Comparison of ENCODE assay signal across 8 cellular contexts in the genomic region with DNA sequence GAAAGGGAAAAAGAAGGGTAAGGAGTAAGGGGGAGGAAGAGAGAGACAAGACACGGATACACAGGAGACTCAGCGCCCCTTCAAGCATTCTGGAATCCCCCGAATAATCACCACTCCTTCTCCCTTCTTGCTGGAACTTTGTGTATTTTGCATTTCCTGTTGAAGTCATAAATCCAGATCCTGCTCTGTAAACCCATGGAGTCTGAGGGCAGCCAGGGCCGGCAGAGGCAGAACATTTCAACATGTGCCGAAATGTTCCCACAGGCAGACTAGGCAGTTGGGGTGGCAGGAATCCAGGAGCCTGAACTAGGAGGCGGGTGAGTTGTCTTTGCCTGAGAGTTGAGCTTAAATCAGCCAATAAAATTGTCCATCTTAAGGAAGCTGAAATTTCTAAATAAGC.
DNase-seq lines count a peak whose midpoint lies in the region; ATAC-seq and TF ChIP-seq lines count a peak whose summit lies in the region.

No MANE protein-coding gene starts in this region.

- no TSS peak for BruUV-seq in PC-9 (replicated peaks; lab: Mats Ljungman, UMichigan)

- H4K20me1 ChIP-seq in PC-9 (ENCODE audit: insufficient read depth): no peaks in the 10 kb centered on the region; the same call in 1 of the 2 replicates

- H4K8ac ChIP-seq in mesenchymal stem cell (ENCODE audit: low read length): peak overlapping the region; percentile 66

- H2BK15ac ChIP-seq in mesenchymal stem cell (ENCODE audit: low read depth, poor library complexity, severe bottlenecking): no peak overlapping the region

- CTCF ChIA-PET in PC-9 (lab: Charles Lee): no interaction called here

- H3K23ac ChIP-seq in mesenchymal stem cell (ENCODE audit: low read length in 2 of 2): no peak overlapping the region

- POLR2A ChIA-PET in PC-9 (lab: Charles Lee; ENCODE audit: unreplicated experiment): no interaction called here

- H3F3A ChIP-seq in PC-9 (ENCODE audit: insufficient read depth, low read depth): peaks cover 13% of the 10 kb centered on the region; the same call in 1 of the 2 replicates

- H3K79me1 ChIP-seq in mesenchymal stem cell (replicated peaks; ENCODE audit: low read length, poor library complexity, severe bottlenecking): peaks cover 28% of the 10 kb centered on the region

- H3K14ac ChIP-seq in mesenchymal stem cell (ENCODE audit: low read length in 2 of 2): no peak overlapping the region

- H2AFZ ChIP-seq in mesenchymal stem cell (ENCODE audit: low read depth, low read length) (no peak overlapping the region), PC-9 (no peak overlapping the region)

- DNase-seq in MG63 (peak; percentile 91), epithelial cell of esophagus (ENCODE audit: low read depth) (peak; percentile 81), mesenchymal stem cell (peak; percentile 99), thoracic aorta (ENCODE audit: low spot score) (peak; percentile 95), NCI-H1417 (lab: John Stamatoyannopoulos, UW) (no peak), PC-9 (no peak), NCI-H2081 treated with DMSO at 0.1 percent for 48 hours (lab: John Stamatoyannopoulos, UW) (no peak)

- WGBS in mesenchymal stem cell: 0% methylated on average over 5 of the region's 6 CpGs

- H3K4me1 ChIP-seq in mesenchymal stem cell (ENCODE audit: control insufficient read depth, insufficient read depth, low read depth, low read length) (peaks cover 22% of the 10 kb centered on the region), thoracic aorta (ENCODE audit: control insufficient read depth in 1 of 2, low read depth in 2 of 2) (peaks cover 47 to 94% of the 10 kb centered on the region in 2 donors), PC-9 (replicated peaks; ENCODE audit: insufficient read depth) (peaks cover 26% of the 10 kb centered on the region)

- H3K18ac ChIP-seq in mesenchymal stem cell (ENCODE audit: low read depth in 1 of 2, low read length in 2 of 2): peak overlapping the region; percentile 82 to 91

- no peaks in the 10 kb centered on the region for H3K9me3 ChIP-seq in MG63
- no peaks in the 10 kb centered on the region for H3K9me3 ChIP-seq in mesenchymal stem cell (ENCODE audit: control insufficient read depth, low read length)
- H3K9me3 ChIP-seq in thoracic aorta: no peaks in the 10 kb centered on the region
- no peaks in the 10 kb centered on the region for H3K9me3 ChIP-seq in PC-9 (ENCODE audit: insufficient read depth, low read depth)

- H4K91ac ChIP-seq in mesenchymal stem cell (ENCODE audit: low read length): peak overlapping the region; percentile 23

- no peaks in the 10 kb centered on the region for H3K27me3 ChIP-seq in MG63
- no peaks in the 10 kb centered on the region for H3K27me3 ChIP-seq in mesenchymal stem cell (ENCODE audit: control insufficient read depth in 1 of 2, insufficient read depth in 1 of 2, low read length in 2 of 2)
- H3K27me3 ChIP-seq in thoracic aorta (replicated peaks; ENCODE audit: insufficient read depth): no peaks in the 10 kb centered on the region
- no peaks in the 10 kb centered on the region for H3K27me3 ChIP-seq in PC-9 (ENCODE audit: insufficient read depth, low read depth)

- peak overlapping the region; percentile 20 to 93 for H2BK12ac ChIP-seq in mesenchymal stem cell (ENCODE audit: low read length in 2 of 2)

- peak overlapping the region; percentile 49 for H3K9ac ChIP-seq in mesenchymal stem cell (ENCODE audit: low read length)

- peak overlapping the region; percentile 24 to 95 for H3K4ac ChIP-seq in mesenchymal stem cell (ENCODE audit: low read depth in 1 of 2, low read length in 2 of 2)

- TF ChIP-seq CTCF in epithelial cell of esophagus (IDR thresholded peaks at IDR 0.05; ENCODE audit: insufficient read depth, low read depth, low read length, missing control alignments): no peak
- TF ChIP-seq CTCF in thoracic aorta (IDR thresholded peaks at IDR 0.05): no peak
- TF ChIP-seq CTCF in PC-9 (conservative IDR thresholded peaks at IDR 0.05): no peak

- no peaks in the 10 kb centered on the region for H3K36me3 ChIP-seq in MG63
- H3K36me3 ChIP-seq in mesenchymal stem cell (ENCODE audit: control insufficient read depth in 1 of 2, insufficient read depth in 2 of 2, low read depth in 1 of 2, low read length in 2 of 2): no peaks in the 10 kb centered on the region
- no peaks in the 10 kb centered on the region for H3K36me3 ChIP-seq in thoracic aorta
- H3K36me3 ChIP-seq in PC-9 (ENCODE audit: low read depth): no peaks in the 10 kb centered on the region

- no peak overlapping the region for H2BK5ac ChIP-seq in mesenchymal stem cell (ENCODE audit: low read depth, low read length, poor library complexity, severe bottlenecking)

- ATAC-seq in thoracic aorta (ENCODE audit: insufficient number of reproducible peaks, low FRiP score, low read depth) (peak; percentile 58), GM18502 (IDR thresholded peaks at IDR 0.05; ENCODE audit: poor library complexity, unreplicated experiment) (no peak)

- intact Hi-C loops in PC-9 (cut with micrococcal nuclease; ENCODE audit: unreplicated experiment): no loop called here

- no peaks in the 10 kb centered on the region for H3K9me2 ChIP-seq in PC-9 (ENCODE audit: insufficient read depth)

- H3K4me3 ChIP-seq in MG63 (no peak overlapping the region), epithelial cell of esophagus (ENCODE audit: low read length) (no peak overlapping the region), mesenchymal stem cell (ENCODE audit: insufficient read depth in 1 of 2, low read depth in 1 of 2, low read length in 2 of 2) (peak overlapping the region in 1 of 2 experiments; percentile 22), thoracic aorta (peak overlapping the region; percentile 43), PC-9 (no peak overlapping the region)

- H3K4me2 ChIP-seq in mesenchymal stem cell (ENCODE audit: low read length, poor library complexity, severe bottlenecking): peak overlapping the region; percentile 0
- H3K4me2 ChIP-seq in PC-9: no peak overlapping the region

- H2BK120ac ChIP-seq in mesenchymal stem cell (ENCODE audit: low read depth, low read length): peak overlapping the region; percentile 80

- H2AK5ac ChIP-seq in mesenchymal stem cell (ENCODE audit: low read length, severe bottlenecking): no peak overlapping the region

- no peak overlapping the region for H3K27ac ChIP-seq in mesenchymal stem cell (ENCODE audit: low read length, poor library complexity, severe bottlenecking)
- H3K27ac ChIP-seq in thoracic aorta: peak overlapping the region; percentile 84 to 98
- no peak overlapping the region for H3K27ac ChIP-seq in PC-9

- peaks cover 18% of the 10 kb centered on the region for H3K79me2 ChIP-seq in PC-9 (ENCODE audit: low read depth)

Comparison
In these comparisons a context has a peak if more than half of its experiments do, and no peak if none do; other contexts are left out.
1. DNase-seq: peak in MG63 (single experiment), epithelial cell of esophagus (single experiment), mesenchymal stem cell (single experiment) and thoracic aorta (single experiment); none in NCI-H1417 (0 of 3), PC-9 (0 of 2) and NCI-H2081 treated with DMSO at 0.1 percent for 48 hours (single experiment).
2. H3K27ac ChIP-seq: peak in thoracic aorta (2 of 2); none in mesenchymal stem cell (single experiment) and PC-9 (single experiment).